In the genomic region with DNA sequence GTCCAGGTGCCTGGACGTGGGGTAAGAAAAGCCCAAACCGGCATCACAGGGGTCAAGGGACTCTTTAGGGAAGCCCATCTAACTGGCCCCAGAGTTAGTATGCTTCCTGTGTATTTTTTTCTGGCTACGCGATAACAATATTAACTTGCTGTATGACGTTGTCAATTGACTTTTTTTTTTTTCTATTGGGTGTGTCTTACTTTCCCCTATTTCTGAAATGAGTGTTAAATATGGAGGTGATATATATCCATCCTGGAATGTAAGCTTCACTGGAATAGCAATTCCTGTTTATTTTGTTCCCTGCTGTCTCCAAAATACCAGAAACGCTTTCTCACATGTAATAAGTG, we compare ENCODE assay signal across 8 cellular contexts. TPM values are rescaled to one million over a fixed set of nuclear protein-coding genes. Genes with fewer than 3 reads are reported as not detected.
A peak's percentile ranks its signal among the peaks of the same experiment; 100 is the strongest.
DNase-seq lines count a peak whose midpoint lies in the region; ATAC-seq and TF ChIP-seq lines count a peak whose summit lies in the region.

No MANE protein-coding gene starts in this region.

- intact Hi-C loops in activated B cell treated with CpG ODN at 0.5 μM for 24 hours (cut with micrococcal nuclease) = no loop called here
- intact Hi-C loops in spleen (cut with DNase I; ENCODE audit: low total_unique reads) = no loop called here

- H3K36me3 ChIP-seq in iPS-18a (ENCODE audit: control insufficient read depth, low read depth, low read length) (no peaks in the 10 kb centered on the region), spleen (no peaks in the 10 kb centered on the region)

- H3K27me3 ChIP-seq in iPS-18a (ENCODE audit: control insufficient read depth, insufficient read depth, low read length) (peaks cover 50% of the 10 kb centered on the region), spleen (replicated peaks in 1 of 7) (peaks cover 0 to 61% (median 3%) of the 10 kb centered on the region in 7 donors)

- TF ChIP-seq POLR2A in spleen (IDR thresholded peaks at IDR 0.05) = no peak

- no peak for ATAC-seq in activated B cell treated with CpG ODN at 0.5 μM for 24 hours (ENCODE audit: low read depth)
- ATAC-seq in GM19351 (IDR thresholded peaks at IDR 0.05; ENCODE audit: unreplicated experiment) = no peak
- no peak for ATAC-seq in GM21717 (IDR thresholded peaks at IDR 0.05; ENCODE audit: unreplicated experiment)

- no peak overlapping the region for H3K9ac ChIP-seq in iPS-18a (ENCODE audit: low read length)

- H3K4me1 ChIP-seq in iPS-18a (ENCODE audit: control insufficient read depth, low read depth, low read length) (peaks cover 7% of the 10 kb centered on the region), spleen (peaks cover 0 to 13% (median 0%) of the 10 kb centered on the region in 6 donors)

- H3K27me3 Mint-ChIP-seq in HFFc6 (ENCODE audit: insufficient read depth) (peaks cover 6% of the 10 kb centered on the region; the same call in 1 of the 2 replicates), activated B cell treated with CpG ODN at 0.5 μM for 24 hours (peaks cover 46% of the 10 kb centered on the region)

- peak overlapping the region; percentile 89 for H3K4me3 Mint-ChIP-seq in HFFc6
- peak overlapping the region; percentile 62 for H3K4me3 Mint-ChIP-seq in activated B cell treated with CpG ODN at 0.5 μM for 24 hours

- H3K36me3 Mint-ChIP-seq in HFFc6 (ENCODE audit: low read depth) = no peaks in the 10 kb centered on the region
- no peaks in the 10 kb centered on the region for H3K36me3 Mint-ChIP-seq in activated B cell treated with CpG ODN at 0.5 μM for 24 hours (ENCODE audit: low read depth)

- POLR2A ChIA-PET in activated B cell treated with CpG ODN at 0.5 μM for 24 hours (lab: Charles Lee) = no interaction called here

- no peak for TF ChIP-seq CTCF in HFFc6 (IDR thresholded peaks at IDR 0.05)
- no peak for TF ChIP-seq CTCF in activated B cell treated with CpG ODN at 0.5 μM for 24 hours (IDR thresholded peaks at IDR 0.05)
- TF ChIP-seq CTCF in spleen (IDR thresholded peaks at IDR 0.05 in 8 of 11, conservative IDR thresholded peaks at IDR 0.05 in 3 of 11) = no peak
- TF ChIP-seq CTCF in GM13976 (IDR thresholded peaks at IDR 0.05; ENCODE audit: borderline replicate concordance, control extremely low read depth, extremely low read depth, insufficient read depth, missing control alignments) = no peak

- in situ Hi-C loops in GM13976 (cut with MboI; ENCODE audit: low sequenced_read_pairs, unreplicated experiment) = no loop called here

- H3K27ac ChIP-seq in iPS-18a (ENCODE audit: low read length) = no peak overlapping the region
- H3K27ac ChIP-seq in spleen = peak overlapping the region in 6 of 8 donors; percentile 32 to 80 (median 60)

- DNase-seq in HFFc6 = no peak
- DNase-seq in activated B cell treated with CpG ODN at 0.5 μM for 24 hours = no peak
- no peak for DNase-seq in spleen
- no peak for DNase-seq in NCI-H1436 (lab: John Stamatoyannopoulos, UW)
- no peak for DNase-seq in GM13976 (ENCODE audit: low spot score)

- CTCF ChIA-PET in activated B cell treated with CpG ODN at 0.5 μM for 24 hours (lab: Charles Lee) = no interaction called here

- H3K4me1 Mint-ChIP-seq in HFFc6 (ENCODE audit: low read depth) (peaks cover 13% of the 10 kb centered on the region; the same call in 1 of the 2 replicates), activated B cell treated with CpG ODN at 0.5 μM for 24 hours (peaks cover 10% of the 10 kb centered on the region)

- 12 to 17% (median 15%) methylated on average over 6 of the region's 6 CpGs for WGBS in spleen, 5 donors

- peak overlapping the region; percentile 38; the same call in 1 of the 2 replicates for H3K27ac Mint-ChIP-seq in HFFc6
- H3K27ac Mint-ChIP-seq in activated B cell treated with CpG ODN at 0.5 μM for 24 hours = no peak overlapping the region

- H3K9me3 Mint-ChIP-seq in HFFc6 (no peaks in the 10 kb centered on the region), activated B cell treated with CpG ODN at 0.5 μM for 24 hours (no peaks in the 10 kb centered on the region)

- H3K4me3 ChIP-seq in iPS-18a (ENCODE audit: low read length) = peak overlapping the region; percentile 87
- H3K4me3 ChIP-seq in spleen = peak overlapping the region; percentile 42 to 78 (median 47)

- H3K9me3 ChIP-seq in iPS-18a (ENCODE audit: control insufficient read depth, low read depth, low read length) = no peaks in the 10 kb centered on the region
- no peaks in the 10 kb centered on the region for H3K9me3 ChIP-seq in spleen

RNA-seq across cellular contexts. Expression of a gene that starts 0.6 kb away (rescaled TPM):
- under 1 TPM in 2 of 6 experiments, not detected in 4; 0.07 to 0.11 TPM for total RNA-seq in HFFc6 (2021; fragmentation: NEBNext Ultra II Directional; extraction: Animal tissue kit (Norgen Biotek cat#: 25700))
- not detected in 2 replicates for total RNA-seq in activated B cell treated with CpG ODN at 0.5 μM for 24 hours
- total RNA-seq in spleen = under 1 TPM in 1 of 7 donors, not detected in 6; 0.26 TPM
- polyA plus RNA-seq in spleen = under 1 TPM in 1 of 3 donors, not detected in 2; 0.03 TPM
